ENCODE assay signal across 12 cellular contexts in the genomic region with DNA sequence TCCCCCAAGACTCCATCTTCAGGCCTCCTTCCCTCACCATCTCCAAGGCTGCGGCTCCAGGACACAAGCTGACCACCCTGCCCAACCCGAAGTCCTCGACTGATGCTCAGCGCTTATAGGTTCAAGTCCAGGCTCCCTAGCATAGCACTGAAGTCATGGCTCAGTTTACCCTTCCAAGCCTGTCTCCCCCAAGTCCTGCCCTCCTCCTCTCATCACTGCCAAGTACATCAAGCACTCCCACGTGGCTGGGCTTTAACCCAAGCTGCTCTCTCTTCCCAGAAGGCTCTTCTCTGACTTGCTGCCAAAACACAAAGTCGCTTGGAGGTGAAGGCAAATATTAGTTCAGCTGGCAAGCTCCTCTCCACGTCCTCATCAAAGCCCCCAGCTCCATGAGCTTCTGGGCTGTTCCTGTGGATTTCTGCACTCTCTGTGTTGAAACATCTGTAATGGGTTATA. TPM values are rescaled to one million over a fixed set of nuclear protein-coding genes. Genes with fewer than 3 reads are reported as not detected.
DNase-seq lines count a peak whose midpoint lies in the region; ATAC-seq and TF ChIP-seq lines count a peak whose summit lies in the region.
"Had no signal": no experiment of that assay in that cellular context is flagged by ENCODE, and none has a peak within 500 bp of the region (broad histone marks: within the 10 kb centered on the region; RNA-seq: fewer than 3 reads in every experiment).

No MANE protein-coding gene starts in this region.

- ATAC-seq in mucosa of descending colon = peak; percentile 60
- no peak for ATAC-seq in stimulated activated naive CD8-positive, alpha-beta T cell treated with anti-CD3 and anti-CD28 coated beads, Interleukin-15, amount 100 ng/mL, for 72 hours
- ATAC-seq in GM18517 (IDR thresholded peaks at IDR 0.05; ENCODE audit: unreplicated experiment) = no peak

- DNase-seq in Ammon's horn (ENCODE audit: low spot score) = peak; percentile 64
- DNase-seq in NCI-H2029 treated with DMSO at 0.1 percent for 48 hours (lab: John Stamatoyannopoulos, UW) = peak; percentile 97
- DNase-seq in mucosa of descending colon = peak in 1 of 3 donors; percentile 61
- DNase-seq in HK-2 (ENCODE audit: unreplicated experiment) = no peak
- DNase-seq in SW480 (ENCODE audit: low spot score) = no peak
- DNase-seq in stimulated activated naive CD8-positive, alpha-beta T cell treated with anti-CD3 and anti-CD28 coated beads, Interleukin-15, amount 100 ng/mL, for 72 hours = no peak
- DNase-seq: activated naive CD8-positive, alpha-beta T cell treated with anti-CD3 and anti-CD28 coated beads for 36 hours; T-helper 1 cell had no signal

- H3K36me3 ChIP-seq in mucosa of descending colon (ENCODE audit: low read depth) = no peaks in the 10 kb centered on the region

- no peak for TF ChIP-seq CTCF in mucosa of descending colon (IDR thresholded peaks at IDR 0.05)

- peaks cover 11% of the 10 kb centered on the region for H3K4me1 Mint-ChIP-seq in stimulated activated naive CD8-positive, alpha-beta T cell treated with anti-CD3 and anti-CD28 coated beads, Interleukin-15, amount 100 ng/mL, for 72 hours

- H3K27ac ChIP-seq in cingulate gyrus (ENCODE audit: low read depth, low read length) = peak overlapping the region; percentile 47
- H3K27ac ChIP-seq: HL-60 had no signal

- H3K4me3 Mint-ChIP-seq in stimulated activated naive CD8-positive, alpha-beta T cell treated with anti-CD3 and anti-CD28 coated beads, Interleukin-15, amount 100 ng/mL, for 72 hours = no peak overlapping the region
- H3K4me3 Mint-ChIP-seq: activated naive CD8-positive, alpha-beta T cell treated with anti-CD3 and anti-CD28 coated beads for 36 hours had no signal

- H3K4me1 ChIP-seq in mucosa of descending colon (ENCODE audit: low read depth) = peaks cover 10% of the 10 kb centered on the region

- intact Hi-C loops in mucosa of descending colon (cut with DNase I, micrococcal nuclease) = no loop called here

- peak overlapping the region in 1 of 2 donors; percentile 8 for H3K27ac Mint-ChIP-seq in stimulated activated naive CD8-positive, alpha-beta T cell treated with anti-CD3 and anti-CD28 coated beads, Interleukin-15, amount 100 ng/mL, for 72 hours
- H3K27ac Mint-ChIP-seq: activated naive CD8-positive, alpha-beta T cell treated with anti-CD3 and anti-CD28 coated beads for 36 hours; B cell had no signal

- no peaks in the 10 kb centered on the region for H3K9me3 ChIP-seq in mucosa of descending colon

- H3K4me3 ChIP-seq in mucosa of descending colon = no peak overlapping the region

- H3K27me3 Mint-ChIP-seq in stimulated activated naive CD8-positive, alpha-beta T cell treated with anti-CD3 and anti-CD28 coated beads, Interleukin-15, amount 100 ng/mL, for 72 hours = peaks cover 57% of the 10 kb centered on the region

- no peaks in the 10 kb centered on the region for H3K9me3 Mint-ChIP-seq in stimulated activated naive CD8-positive, alpha-beta T cell treated with anti-CD3 and anti-CD28 coated beads, Interleukin-15, amount 100 ng/mL, for 72 hours
- H3K9me3 Mint-ChIP-seq: activated naive CD8-positive, alpha-beta T cell treated with anti-CD3 and anti-CD28 coated beads for 36 hours had no signal

RNA-seq across cellular contexts. Expression of a gene that starts 22.1 kb away (rescaled TPM):
- total RNA-seq in mucosa of descending colon = 100 to 1,000 TPM; 141 to 205 (median 165) TPM

RNA-seq across cellular contexts. Expression of a gene that starts 23.7 kb away (rescaled TPM):
- total RNA-seq in mucosa of descending colon = 100 to 1,000 TPM in 1 of 3 donors, 10 to 100 TPM in 2; 81.4 to 210 (median 97.9) TPM
- total RNA-seq: B cell had no signal

Comparison
In these comparisons a context has a peak if more than half of its experiments do, and no peak if none do; other contexts are left out.
1. DNase-seq: peak in Ammon's horn (single experiment) and NCI-H2029 treated with DMSO at 0.1 percent for 48 hours (single experiment); none in HK-2 (single experiment), SW480 (single experiment) and stimulated activated naive CD8-positive, alpha-beta T cell treated with anti-CD3 and anti-CD28 coated beads, Interleukin-15, amount 100 ng/mL, for 72 hours (0 of 2).